Comparison of ENCODE assay signal across 16 cellular contexts in genomic region chr17:73667184-73667959, GRCh38. TPM values are rescaled to one million over a fixed set of nuclear protein-coding genes. Genes with fewer than 3 reads are reported as not detected.
A peak's percentile ranks its signal among the peaks of the same experiment; 100 is the strongest.
DNase-seq lines count a peak whose midpoint lies in the region; ATAC-seq and TF ChIP-seq lines count a peak whose summit lies in the region.
"Had no signal": no experiment of that assay in that cellular context is flagged by ENCODE, and none has a peak within 500 bp of the region (broad histone marks: within the 10 kb centered on the region; RNA-seq: fewer than 3 reads in every experiment).

No MANE protein-coding gene starts in this region.

- H3K4me3 ChIP-seq in naive thymus-derived CD4-positive, alpha-beta T cell (ENCODE audit: low read length) = no peak overlapping the region
- H3K4me3 ChIP-seq in mucosa of descending colon = no peak overlapping the region
- H3K4me3 ChIP-seq: gastrocnemius medialis, tibial artery had no signal

- H3K27me3 Mint-ChIP-seq in activated CD8-positive, alpha-beta T cell treated with anti-CD3 and anti-CD28 coated beads for 36 hours = no peaks in the 10 kb centered on the region
- H3K27me3 Mint-ChIP-seq in naive thymus-derived CD4-positive, alpha-beta T cell = peaks cover 0 to 33% (median 0%) of the 10 kb centered on the region in 5 donors

- peaks cover 0 to 9% (median 0%) of the 10 kb centered on the region in 3 experiments for H3K9me3 ChIP-seq in naive thymus-derived CD4-positive, alpha-beta T cell (ENCODE audit: control insufficient read depth in 2 of 3, low read length in 3 of 3)
- peaks cover 7% of the 10 kb centered on the region for H3K9me3 ChIP-seq in mucosa of descending colon
- H3K9me3 ChIP-seq: gastrocnemius medialis had no signal

- H3K27me3 ChIP-seq in naive thymus-derived CD4-positive, alpha-beta T cell (ENCODE audit: control insufficient read depth in 2 of 2, insufficient read depth in 2 of 2, low read length in 2 of 2) = no peaks in the 10 kb centered on the region

- DNase-seq in activated CD4-positive, CD25-positive, alpha-beta regulatory T cell treated with anti-CD3 and anti-CD28 coated beads, Interleukin-2, amount 50 U/mL, for 72 hours = no peak
- DNase-seq in Kasumi-1 (lab: John Stamatoyannopoulos, UW) (peak; percentile 28 to 34), mucosa of descending colon (no peak), NCI-H1105 (lab: John Stamatoyannopoulos, UW) (no peak)
- DNase-seq in activated CD8-positive, alpha-beta T cell treated with anti-CD3 and anti-CD28 coated beads for 36 hours = peak; percentile 53
- DNase-seq in naive thymus-derived CD4-positive, alpha-beta T cell = peak in 4 of 9 donors; percentile 17 to 39 (median 27)
- DNase-seq: activated CD4-positive, CD25-positive, alpha-beta regulatory T cell; amniotic stem cell; gastrocnemius medialis; HFFc6; SIG-M5; tibial artery had no signal

- peaks cover 0 to 17% of the 10 kb centered on the region in 2 donors for H3K4me1 ChIP-seq in naive thymus-derived CD4-positive, alpha-beta T cell (ENCODE audit: control insufficient read depth in 2 of 2, insufficient read depth in 2 of 2, low read length in 2 of 2)
- no peaks in the 10 kb centered on the region for H3K4me1 ChIP-seq in mucosa of descending colon (ENCODE audit: low read depth)
- H3K4me1 ChIP-seq: gastrocnemius medialis, tibial artery had no signal

- peaks cover 22% of the 10 kb centered on the region for H3K4me1 Mint-ChIP-seq in activated CD8-positive, alpha-beta T cell treated with anti-CD3 and anti-CD28 coated beads for 36 hours (ENCODE audit: low read depth)
- H3K4me1 Mint-ChIP-seq in naive thymus-derived CD4-positive, alpha-beta T cell = peaks cover 21 to 31% (median 28%) of the 10 kb centered on the region in 7 donors
- H3K4me1 Mint-ChIP-seq: nephron had no signal

- peak; percentile 66 to 71 for ATAC-seq in activated CD4-positive, CD25-positive, alpha-beta regulatory T cell treated with anti-CD3 and anti-CD28 coated beads, Interleukin-2, amount 50 U/mL, for 24 hours
- ATAC-seq in activated CD8-positive, alpha-beta T cell treated with anti-CD3 and anti-CD28 coated beads for 36 hours = peak; percentile 90
- peak; percentile 73 for ATAC-seq in naive thymus-derived CD4-positive, alpha-beta T cell
- no peak for ATAC-seq in mucosa of descending colon
- no peak for ATAC-seq in GM18519 (IDR thresholded peaks at IDR 0.05; ENCODE audit: low FRiP score, unreplicated experiment)
- ATAC-seq: gastrocnemius medialis had no signal

- peaks cover 1% of the 10 kb centered on the region for H3K9me3 Mint-ChIP-seq in activated CD8-positive, alpha-beta T cell treated with anti-CD3 and anti-CD28 coated beads for 36 hours
- peaks cover 0 to 28% (median 11%) of the 10 kb centered on the region in 11 donors for H3K9me3 Mint-ChIP-seq in naive thymus-derived CD4-positive, alpha-beta T cell

- H3K27ac ChIP-seq in naive thymus-derived CD4-positive, alpha-beta T cell (ENCODE audit: low read depth, low read length) = no peak overlapping the region
- H3K27ac ChIP-seq: gastrocnemius medialis, tibial artery had no signal

- H3K4me3 Mint-ChIP-seq in activated CD8-positive, alpha-beta T cell treated with anti-CD3 and anti-CD28 coated beads for 36 hours = no peak overlapping the region
- peak overlapping the region in 9 of 10 donors; percentile 29 to 74 (median 63) for H3K4me3 Mint-ChIP-seq in naive thymus-derived CD4-positive, alpha-beta T cell
- H3K4me3 Mint-ChIP-seq: HFFc6, nephron had no signal

- CTCF ChIA-PET in activated CD8-positive, alpha-beta T cell treated with anti-CD3 and anti-CD28 coated beads for 36 hours (lab: Charles Lee) = interaction anchor here (0.9 to 1.3 kb wide), 4 partner anchors 21 to 82 kb away, joined by 3 to 5 read pairs (median 3); no protein-coding TSS in a partner anchor
- CTCF ChIA-PET in naive thymus-derived CD4-positive, alpha-beta T cell (lab: Charles Lee) = interaction anchor here (0.7 to 1.4 kb wide), 3 partner anchors 17 to 42 kb away, joined by 3 to 5 read pairs (median 3); no protein-coding TSS in a partner anchor

- TF ChIP-seq CTCF in activated CD8-positive, alpha-beta T cell treated with anti-CD3 and anti-CD28 coated beads for 36 hours (IDR thresholded peaks at IDR 0.05) = no peak
- TF ChIP-seq CTCF in mucosa of descending colon (IDR thresholded peaks at IDR 0.05) = no peak

- POLR2A ChIA-PET in activated CD8-positive, alpha-beta T cell treated with anti-CD3 and anti-CD28 coated beads for 36 hours (lab: Charles Lee) = no interaction called here
- POLR2A ChIA-PET in naive thymus-derived CD4-positive, alpha-beta T cell (lab: Charles Lee) = interaction anchor here (0.7 kb wide), 1 partner anchor 18 kb away, joined by 3 read pairs; no protein-coding TSS in a partner anchor

- no peaks in the 10 kb centered on the region for H3K36me3 ChIP-seq in naive thymus-derived CD4-positive, alpha-beta T cell (ENCODE audit: control insufficient read depth in 2 of 3, insufficient read depth in 3 of 3, low read length in 3 of 3)
- no peaks in the 10 kb centered on the region for H3K36me3 ChIP-seq in mucosa of descending colon (ENCODE audit: low read depth)
- H3K36me3 ChIP-seq: gastrocnemius medialis, tibial artery had no signal

- no peaks in the 10 kb centered on the region for H3K36me3 Mint-ChIP-seq in activated CD8-positive, alpha-beta T cell treated with anti-CD3 and anti-CD28 coated beads for 36 hours (ENCODE audit: low read depth)
- peaks cover 0 to 15% (median 6%) of the 10 kb centered on the region in 5 donors for H3K36me3 Mint-ChIP-seq in naive thymus-derived CD4-positive, alpha-beta T cell

- intact Hi-C loops in activated CD8-positive, alpha-beta T cell treated with anti-CD3 and anti-CD28 coated beads for 36 hours (cut with micrococcal nuclease) = no loop called here
- intact Hi-C loops in naive thymus-derived CD4-positive, alpha-beta T cell (cut with micrococcal nuclease) = no loop called here
- intact Hi-C loops in mucosa of descending colon (cut with DNase I, micrococcal nuclease) = no loop called here

- peak overlapping the region; percentile 55 for H3K27ac Mint-ChIP-seq in activated CD8-positive, alpha-beta T cell treated with anti-CD3 and anti-CD28 coated beads for 36 hours
- H3K27ac Mint-ChIP-seq in naive thymus-derived CD4-positive, alpha-beta T cell = peak overlapping the region in 6 of 9 donors; percentile 20 to 69 (median 40)
- H3K27ac Mint-ChIP-seq: HFFc6, nephron had no signal

RNA-seq across cellular contexts. Expression of gene SDK2, which starts 23.1 kb away (rescaled TPM):
- total RNA-seq in activated CD8-positive, alpha-beta T cell treated with anti-CD3 and anti-CD28 coated beads for 36 hours = 1 to 10 TPM; 3.2 to 3.3 TPM
- total RNA-seq in naive thymus-derived CD4-positive, alpha-beta T cell = 10 to 100 TPM in 2 of 5 experiments, 1 to 10 TPM in 3; 6.1 to 14.1 (median 8.4) TPM
- 1 to 10 TPM in 1 of 2 donors, under 1 TPM in 1; 0.64 to 2.5 TPM for polyA plus RNA-seq in naive thymus-derived CD4-positive, alpha-beta T cell
- total RNA-seq in mucosa of descending colon = 1 to 10 TPM; 1.2 to 1.6 (median 1.3) TPM
- total RNA-seq: dermis microvascular lymphatic vessel endothelial cell had no signal

Comparison
In these comparisons a context has a peak if more than half of its experiments do, and no peak if none do; other contexts are left out.
1. ATAC-seq: peak in activated CD4-positive, CD25-positive, alpha-beta regulatory T cell treated with anti-CD3 and anti-CD28 coated beads, Interleukin-2, amount 50 U/mL, for 24 hours (2 of 2), activated CD8-positive, alpha-beta T cell treated with anti-CD3 and anti-CD28 coated beads for 36 hours (single experiment) and naive thymus-derived CD4-positive, alpha-beta T cell (single experiment); none in mucosa of descending colon (single experiment) and GM18519 (single experiment).
2. DNase-seq: peak in Kasumi-1 (2 of 2) and activated CD8-positive, alpha-beta T cell treated with anti-CD3 and anti-CD28 coated beads for 36 hours (single experiment); none in activated CD4-positive, CD25-positive, alpha-beta regulatory T cell treated with anti-CD3 and anti-CD28 coated beads, Interleukin-2, amount 50 U/mL, for 72 hours (single experiment), mucosa of descending colon (0 of 3) and NCI-H1105 (single experiment).